In the genomic region with DNA sequence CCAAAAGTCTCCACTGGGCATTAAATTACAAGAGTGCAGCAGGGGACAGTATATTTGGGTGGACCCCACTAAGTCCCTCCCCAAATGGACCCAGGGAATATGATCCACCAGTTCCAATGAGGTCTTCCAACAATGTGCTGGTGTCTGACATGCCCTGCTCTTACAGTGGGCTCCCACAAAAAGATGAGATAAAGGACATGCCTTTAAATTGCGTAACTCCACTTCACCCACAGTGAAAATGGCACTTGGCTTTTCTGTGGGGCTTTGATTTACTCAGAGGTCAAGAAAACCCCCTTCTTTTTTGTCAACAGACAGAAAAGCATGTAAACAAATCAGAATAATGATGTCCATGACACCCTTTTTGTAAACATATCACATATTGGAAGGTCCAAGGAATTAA, we compare ENCODE assay signal across 22 cellular contexts.
"Had no signal": no experiment of that assay in that cellular context is flagged by ENCODE, and none has a peak within 500 bp of the region (broad histone marks: within the 10 kb centered on the region; RNA-seq: fewer than 3 reads in every experiment).

No MANE protein-coding gene starts in this region.

- H3K27me3 ChIP-seq: ovary, right atrium auricular region, spleen, tibial nerve, uterus had no signal

- H3K9me3 ChIP-seq: left ventricle myocardium inferior, mucosa of descending colon, ovary, right atrium auricular region, spleen, tibial nerve, uterus had no signal

- DNase-seq: islet precursor cell; left ventricle myocardium inferior; midbrain; mucosa of descending colon; naive thymus-derived CD4-positive, alpha-beta T cell; ovary; small intestine; spleen; stimulated activated CD4-positive, alpha-beta T cell treated with anti-CD3 and anti-CD28 coated beads, Interleukin-4, amount 100 ng/mL, for 24 hours; stimulated activated naive CD4-positive, alpha-beta T cell treated with Interleukin-2 at 50 U/mL for 16 hours; stimulated activated naive CD8-positive, alpha-beta T cell treated with anti-CD3 and anti-CD28 coated beads, Interleukin-15, amount 100 ng/mL, for 72 hours; substantia nigra; uterus had no signal

- H3K27ac Mint-ChIP-seq: naive thymus-derived CD4-positive, alpha-beta T cell; natural killer cell treated with Interleukin-12 subunit alpha and Interleukin-12 subunit beta and Interleukin-15 and Interleukin-18, amount 100 ng/mL, for 72 hours; progenitor cell of endocrine pancreas; stimulated activated effector memory CD8-positive, alpha-beta T cell treated with anti-CD3 and anti-CD28 coated beads, Interleukin-12 subunit alpha, Interleukin-12 subunit beta, amount 100 ng/mL, for 72 hours; stimulated activated naive CD8-positive, alpha-beta T cell treated with anti-CD3 and anti-CD28 coated beads, Interleukin-15, amount 100 ng/mL, for 72 hours; type B pancreatic cell had no signal

- H3K79me2 ChIP-seq: hepatocyte had no signal

- H3K36me3 ChIP-seq: left ventricle myocardium inferior, ovary, right atrium auricular region, spleen, tibial nerve, uterus had no signal

- H3K4me3 Mint-ChIP-seq: naive thymus-derived CD4-positive, alpha-beta T cell; natural killer cell treated with Interleukin-12 subunit alpha and Interleukin-12 subunit beta and Interleukin-15 and Interleukin-18, amount 100 ng/mL, for 72 hours; stimulated activated effector memory CD8-positive, alpha-beta T cell treated with anti-CD3 and anti-CD28 coated beads, Interleukin-12 subunit alpha, Interleukin-12 subunit beta, amount 100 ng/mL, for 72 hours; stimulated activated naive CD8-positive, alpha-beta T cell treated with anti-CD3 and anti-CD28 coated beads, Interleukin-15, amount 100 ng/mL, for 72 hours; type B pancreatic cell had no signal

- FAIRE-seq: small intestine had no signal

- H3K4me3 ChIP-seq: hepatocyte, left ventricle myocardium inferior, lung, mucosa of descending colon, ovary, right atrium auricular region, spleen, tibial nerve, uterus had no signal

- H3K4me2 ChIP-seq: hepatocyte had no signal

- H2AFZ ChIP-seq: hepatocyte had no signal

- H3K9me3 Mint-ChIP-seq: naive thymus-derived CD4-positive, alpha-beta T cell; natural killer cell treated with Interleukin-12 subunit alpha and Interleukin-12 subunit beta and Interleukin-15 and Interleukin-18, amount 100 ng/mL, for 72 hours; stimulated activated effector memory CD8-positive, alpha-beta T cell treated with anti-CD3 and anti-CD28 coated beads, Interleukin-12 subunit alpha, Interleukin-12 subunit beta, amount 100 ng/mL, for 72 hours; stimulated activated naive CD8-positive, alpha-beta T cell treated with anti-CD3 and anti-CD28 coated beads, Interleukin-15, amount 100 ng/mL, for 72 hours; type B pancreatic cell had no signal

- H3K36me3 Mint-ChIP-seq: naive thymus-derived CD4-positive, alpha-beta T cell; natural killer cell treated with Interleukin-12 subunit alpha and Interleukin-12 subunit beta and Interleukin-15 and Interleukin-18, amount 100 ng/mL, for 72 hours; stimulated activated effector memory CD8-positive, alpha-beta T cell treated with anti-CD3 and anti-CD28 coated beads, Interleukin-12 subunit alpha, Interleukin-12 subunit beta, amount 100 ng/mL, for 72 hours; type B pancreatic cell had no signal

- H3K4me1 ChIP-seq: right atrium auricular region, uterus had no signal

- H3K27ac ChIP-seq: hepatocyte, left ventricle myocardium inferior, ovary, right atrium auricular region, spleen, tibial nerve, uterus had no signal

- H3K4me1 Mint-ChIP-seq: stimulated activated effector memory CD8-positive, alpha-beta T cell treated with anti-CD3 and anti-CD28 coated beads, Interleukin-12 subunit alpha, Interleukin-12 subunit beta, amount 100 ng/mL, for 72 hours; stimulated activated naive CD8-positive, alpha-beta T cell treated with anti-CD3 and anti-CD28 coated beads, Interleukin-15, amount 100 ng/mL, for 72 hours had no signal

- ATAC-seq: mucosa of descending colon; naive thymus-derived CD4-positive, alpha-beta T cell; natural killer cell treated with Interleukin-12 subunit alpha and Interleukin-12 subunit beta and Interleukin-15 and Interleukin-18, amount 100 ng/mL, for 72 hours; sciatic nerve; stimulated activated effector memory CD8-positive, alpha-beta T cell treated with anti-CD3 and anti-CD28 coated beads, Interleukin-12 subunit alpha, Interleukin-12 subunit beta, amount 100 ng/mL, for 72 hours; stimulated activated naive CD8-positive, alpha-beta T cell treated with anti-CD3 and anti-CD28 coated beads, Interleukin-15, amount 100 ng/mL, for 72 hours had no signal

- H3K27me3 Mint-ChIP-seq: stimulated activated naive CD8-positive, alpha-beta T cell treated with anti-CD3 and anti-CD28 coated beads, Interleukin-15, amount 100 ng/mL, for 72 hours; type B pancreatic cell had no signal
